Comparison of ENCODE assay signal across 12 cellular contexts in the genomic region with DNA sequence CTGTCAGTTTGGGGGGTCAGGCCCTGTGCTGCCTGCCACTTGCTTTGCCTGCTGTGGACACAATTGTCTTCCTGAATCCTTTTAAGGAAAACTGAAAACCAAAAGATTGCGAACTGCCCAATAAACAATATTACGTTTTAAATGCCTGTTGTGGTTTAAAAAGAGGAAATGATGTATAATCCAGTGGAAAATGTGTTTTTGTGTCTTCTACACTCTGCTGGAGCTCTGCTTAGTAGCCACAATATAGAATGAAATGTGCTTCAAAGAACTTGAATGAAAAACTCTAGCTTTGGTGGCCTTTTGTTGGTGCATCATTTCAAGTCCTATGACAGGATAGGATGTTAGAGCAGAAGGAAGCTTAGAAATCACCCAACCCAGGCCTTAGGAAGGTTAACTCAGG. TPM values are rescaled to one million over a fixed set of nuclear protein-coding genes. Genes with fewer than 3 reads are reported as not detected.
DNase-seq lines count a peak whose midpoint lies in the region; ATAC-seq and TF ChIP-seq lines count a peak whose summit lies in the region.
"Had no signal": no experiment of that assay in that cellular context is flagged by ENCODE, and none has a peak within 500 bp of the region (broad histone marks: within the 10 kb centered on the region; RNA-seq: fewer than 3 reads in every experiment).

No MANE protein-coding gene starts in this region.

- H3K4me3 ChIP-seq in CD4-positive, alpha-beta memory T cell (ENCODE audit: low read length in 2 of 2): no peak overlapping the region
- H3K4me3 ChIP-seq in Jurkat, Clone E6-1 (ENCODE audit: low read length): no peak overlapping the region
- H3K4me3 ChIP-seq in right lobe of liver: peak overlapping the region; percentile 12 to 63 (median 59)
- H3K4me3 ChIP-seq: left lung had no signal

- H3K4me1 ChIP-seq in CD4-positive, alpha-beta memory T cell (ENCODE audit: insufficient read depth, low read length): peaks cover 16% of the 10 kb centered on the region
- peaks cover 0 to 36% (median 9%) of the 10 kb centered on the region in 4 donors for H3K4me1 ChIP-seq in right lobe of liver

- peak; percentile 41 for ATAC-seq in activated CD8-positive, alpha-beta T cell treated with anti-CD3 and anti-CD28 coated beads for 36 hours
- ATAC-seq in right lobe of liver (no peak), GM21390 (IDR thresholded peaks at IDR 0.05; ENCODE audit: unreplicated experiment) (no peak)
- ATAC-seq: left lung had no signal

- CTCF ChIA-PET in CD4-positive, alpha-beta memory T cell (lab: Charles Lee; ENCODE audit: partially characterized antibody): interaction anchor here (0.9 to 3.4 kb wide), 8 partner anchors 21 to 599 kb away, joined by 3 to 14 read pairs (median 4); no protein-coding TSS in a partner anchor
- CTCF ChIA-PET in activated CD8-positive, alpha-beta T cell treated with anti-CD3 and anti-CD28 coated beads for 36 hours (lab: Charles Lee): interaction anchor here (1.1 to 2.9 kb wide), 6 partner anchors 25 to 197 kb away, joined by 3 to 10 read pairs (median 4); no protein-coding TSS in a partner anchor

- no peak for TF ChIP-seq POLR2A in right lobe of liver (IDR thresholded peaks at IDR 0.05)

- peaks cover 0 to 2% (median 0%) of the 10 kb centered on the region in 8 donors for H3K9me3 Mint-ChIP-seq in CD4-positive, alpha-beta memory T cell
- H3K9me3 Mint-ChIP-seq in activated CD8-positive, alpha-beta T cell treated with anti-CD3 and anti-CD28 coated beads for 36 hours: no peaks in the 10 kb centered on the region
- H3K9me3 Mint-ChIP-seq: endodermal cell had no signal

- POLR2A ChIA-PET in CD4-positive, alpha-beta memory T cell (lab: Charles Lee; ENCODE audit: partially characterized antibody): no interaction called here
- POLR2A ChIA-PET in activated CD8-positive, alpha-beta T cell treated with anti-CD3 and anti-CD28 coated beads for 36 hours (lab: Charles Lee): interaction anchor here (1.0 to 2.3 kb wide), 2 partner anchors 11 to 23 kb away, joined by 3 to 8 read pairs; no protein-coding TSS in a partner anchor

- no peaks in the 10 kb centered on the region for H3K9me3 ChIP-seq in CD4-positive, alpha-beta memory T cell (ENCODE audit: control insufficient read depth in 1 of 2, low read length in 2 of 2)
- no peaks in the 10 kb centered on the region for H3K9me3 ChIP-seq in right lobe of liver
- H3K9me3 ChIP-seq: left lung had no signal

- no peaks in the 10 kb centered on the region for H3K27me3 ChIP-seq in CD4-positive, alpha-beta memory T cell (ENCODE audit: insufficient read depth, low read length)
- no peaks in the 10 kb centered on the region for H3K27me3 ChIP-seq in right lobe of liver
- H3K27me3 ChIP-seq: left lung had no signal

- H3K27ac Mint-ChIP-seq in CD4-positive, alpha-beta memory T cell: peak overlapping the region; percentile 37 to 90 (median 75)
- H3K27ac Mint-ChIP-seq in activated CD8-positive, alpha-beta T cell treated with anti-CD3 and anti-CD28 coated beads for 36 hours: peak overlapping the region; percentile 81
- H3K27ac Mint-ChIP-seq: endodermal cell had no signal

- intact Hi-C loops in CD4-positive, alpha-beta memory T cell (cut with micrococcal nuclease): no loop called here
- intact Hi-C loops in activated CD8-positive, alpha-beta T cell treated with anti-CD3 and anti-CD28 coated beads for 36 hours (cut with micrococcal nuclease): loop anchor here (2.0 to 5.0 kb wide), 2 partner anchors 38 to 97 kb away; no protein-coding TSS in a partner anchor
- intact Hi-C loops in right lobe of liver (cut with DNase I): loop anchor here (10.0 kb wide), 2 partner anchors 51 to 61 kb away; no protein-coding TSS in a partner anchor

- H3K27ac ChIP-seq in CD4-positive, alpha-beta memory T cell (ENCODE audit: low read depth, low read length): no peak overlapping the region
- peak overlapping the region; percentile 91 to 97 (median 96) for H3K27ac ChIP-seq in right lobe of liver
- H3K27ac ChIP-seq: left lung had no signal

- 24% methylated on average over 2 of the region's 2 CpGs for WGBS in right lobe of liver (ENCODE audit: insufficient coverage, low coverage, low lambda C conversion rate, missing lambda C conversion rate)

- no peak overlapping the region for H3K4me3 Mint-ChIP-seq in CD4-positive, alpha-beta memory T cell
- no peak overlapping the region for H3K4me3 Mint-ChIP-seq in activated CD8-positive, alpha-beta T cell treated with anti-CD3 and anti-CD28 coated beads for 36 hours
- H3K4me3 Mint-ChIP-seq: endodermal cell had no signal

- H3K27me3 Mint-ChIP-seq in CD4-positive, alpha-beta memory T cell: no peaks in the 10 kb centered on the region
- H3K27me3 Mint-ChIP-seq in activated CD8-positive, alpha-beta T cell treated with anti-CD3 and anti-CD28 coated beads for 36 hours: no peaks in the 10 kb centered on the region

- H3K4me1 Mint-ChIP-seq in CD4-positive, alpha-beta memory T cell: peaks cover 19 to 53% (median 37%) of the 10 kb centered on the region in 4 donors
- peaks cover 39% of the 10 kb centered on the region for H3K4me1 Mint-ChIP-seq in activated CD8-positive, alpha-beta T cell treated with anti-CD3 and anti-CD28 coated beads for 36 hours (ENCODE audit: low read depth)

- no peak for DNase-seq in CD4-positive, alpha-beta memory T cell
- DNase-seq in Jurkat, Clone E6-1 (ENCODE audit: low read depth, low spot score): peak; percentile 14
- DNase-seq in activated CD8-positive, alpha-beta T cell treated with anti-CD3 and anti-CD28 coated beads for 36 hours: no peak
- DNase-seq in right lobe of liver: no peak
- DNase-seq in AG08395 (ENCODE audit: low spot score): no peak
- no peak for DNase-seq in D341Med (ENCODE audit: low spot score)
- DNase-seq: activated CD4-positive, alpha-beta T cell treated with anti-CD3 and anti-CD28 coated beads, Interleukin-2, amount 50 U/mL, for 48 hours; endodermal cell; GDM1; left lung; T1000 had no signal

- TF ChIP-seq CTCF in activated CD8-positive, alpha-beta T cell treated with anti-CD3 and anti-CD28 coated beads for 36 hours (IDR thresholded peaks at IDR 0.05): no peak
- no peak for TF ChIP-seq CTCF in right lobe of liver (IDR thresholded peaks at IDR 0.05)

- H3K36me3 Mint-ChIP-seq in CD4-positive, alpha-beta memory T cell: peaks cover 44 to 78% of the 10 kb centered on the region in 2 donors
- peaks cover 27% of the 10 kb centered on the region for H3K36me3 Mint-ChIP-seq in activated CD8-positive, alpha-beta T cell treated with anti-CD3 and anti-CD28 coated beads for 36 hours (ENCODE audit: low read depth)

- H3K36me3 ChIP-seq in CD4-positive, alpha-beta memory T cell (ENCODE audit: insufficient read depth, low read length): peaks cover 41% of the 10 kb centered on the region
- peaks cover 0 to 22% (median 8%) of the 10 kb centered on the region in 4 donors for H3K36me3 ChIP-seq in right lobe of liver

RNA-seq across cellular contexts. Expression of a gene that starts 23.2 kb away (rescaled TPM):
- total RNA-seq in CD4-positive, alpha-beta memory T cell: 1 to 10 TPM; 1.3 to 2.2 TPM
- under 1 TPM; 0.36 to 0.48 TPM for polyA plus RNA-seq in CD4-positive, alpha-beta memory T cell
- polyA plus RNA-seq in Jurkat, Clone E6-1 (2012; ENCODE audit: insufficient read depth, insufficient read length): not detected
- total RNA-seq in activated CD8-positive, alpha-beta T cell treated with anti-CD3 and anti-CD28 coated beads for 36 hours: 1 to 10 TPM; 1.3 to 2.1 TPM
- 1 to 10 TPM in 3 of 6 experiments, under 1 TPM in 1, not detected in 2; 0.31 to 7.5 (median 3.7) TPM for total RNA-seq in right lobe of liver

Comparison
In these comparisons a context has a peak if more than half of its experiments do, and no peak if none do; other contexts are left out.
1. H3K4me3 ChIP-seq: peak in right lobe of liver (3 of 3); none in CD4-positive, alpha-beta memory T cell (0 of 2) and Jurkat, Clone E6-1 (single experiment).